10 cellular contexts compared by ENCODE assay signal in the genomic region with DNA sequence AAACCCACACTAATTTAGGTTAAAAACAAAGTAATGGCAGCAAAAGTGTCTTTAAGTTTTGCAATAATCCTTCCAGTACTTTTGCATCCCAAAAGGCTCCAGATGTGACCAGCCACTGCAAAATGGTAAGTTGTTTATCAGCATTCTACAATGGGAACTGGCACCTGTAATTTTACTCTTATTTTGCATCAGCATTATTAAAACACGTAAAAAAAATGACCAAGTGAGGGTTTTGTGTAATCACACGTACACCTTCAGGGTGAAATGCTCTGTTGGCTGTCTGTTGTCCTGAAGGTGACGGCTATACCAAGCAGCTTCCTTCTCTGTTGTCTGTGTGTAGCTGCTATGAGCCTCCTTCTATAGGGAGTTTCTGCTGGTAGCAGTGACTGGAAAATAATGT. TPM values are rescaled to one million over a fixed set of nuclear protein-coding genes. Genes with fewer than 3 reads are reported as not detected.
DNase-seq lines count a peak whose midpoint lies in the region; ATAC-seq, FAIRE-seq and TF ChIP-seq lines count a peak whose summit lies in the region.
"Had no signal": no experiment of that assay in that cellular context is flagged by ENCODE, and none has a peak within 500 bp of the region (broad histone marks: within the 10 kb centered on the region; RNA-seq: fewer than 3 reads in every experiment).

No MANE protein-coding gene starts in this region.

- ATAC-seq in thoracic aorta (ENCODE audit: insufficient number of reproducible peaks, low FRiP score, low read depth) = no peak
- no peak for ATAC-seq in effector memory CD8-positive, alpha-beta T cell (replicated peaks)

- H3K4me1 Mint-ChIP-seq in effector memory CD8-positive, alpha-beta T cell (ENCODE audit: low read depth in 2 of 2) = peaks cover 2 to 7% of the 10 kb centered on the region in 2 donors

- FAIRE-seq in GM12891 (lab: Jason Lieb, UNC) = no peak
- FAIRE-seq: islet of Langerhans had no signal

- DNase-seq in DMS 273 (lab: John Stamatoyannopoulos, UW; ENCODE audit: unreplicated experiment) (peak; percentile 59), DMS 273 treated with DMSO at 0.1 percent for 48 hours (lab: John Stamatoyannopoulos, UW) (no peak), astrocyte of the hippocampus (ENCODE audit: low read depth, low spot score) (peak; percentile 78), inferior parietal cortex (ENCODE audit: extremely low spot score) (peak; percentile 72), thoracic aorta (ENCODE audit: low spot score) (peak; percentile 35), GM12891 (ENCODE audit: insufficient read length, low spot score) (no peak), NCI-H446 treated with DMSO at 0.1 percent for 48 hours (lab: John Stamatoyannopoulos, UW) (no peak)
- DNase-seq in effector memory CD8-positive, alpha-beta T cell = no peak

- H3K9me3 ChIP-seq in thoracic aorta = no peaks in the 10 kb centered on the region

- no peaks in the 10 kb centered on the region for H3K36me3 ChIP-seq in thoracic aorta

- H3K9me3 Mint-ChIP-seq in effector memory CD8-positive, alpha-beta T cell = no peaks in the 10 kb centered on the region

- no peaks in the 10 kb centered on the region for H3K27me3 ChIP-seq in thoracic aorta (replicated peaks; ENCODE audit: insufficient read depth)

- H3K4me3 Mint-ChIP-seq in effector memory CD8-positive, alpha-beta T cell = no peak overlapping the region

- H3K36me3 Mint-ChIP-seq in effector memory CD8-positive, alpha-beta T cell (ENCODE audit: insufficient read depth) = peaks cover 3% of the 10 kb centered on the region

- peaks cover 11 to 43% of the 10 kb centered on the region in 2 donors for H3K4me1 ChIP-seq in thoracic aorta (ENCODE audit: control insufficient read depth in 1 of 2, low read depth in 2 of 2)

- no peak for TF ChIP-seq POLR2A in GM12891 (IDR thresholded peaks at IDR 0.05; ENCODE audit: low read depth, low read length)

- H3K27ac ChIP-seq in thoracic aorta = peak overlapping the region; percentile 2 to 32
- H3K27ac ChIP-seq: 22Rv1 had no signal

- no peak for TF ChIP-seq CTCF in thoracic aorta (IDR thresholded peaks at IDR 0.05)

- H3K27me3 Mint-ChIP-seq in effector memory CD8-positive, alpha-beta T cell = no peaks in the 10 kb centered on the region

- H3K4me3 ChIP-seq in thoracic aorta = peak overlapping the region; percentile 32

- no peak overlapping the region for H3K27ac Mint-ChIP-seq in effector memory CD8-positive, alpha-beta T cell

TF ChIP-seq in GM12891, 5 proteins besides CTCF, POLR2A, EP300 and RAD21:
- no peak for TF ChIP-seq TAF1 (IDR thresholded peaks at IDR 0.05; ENCODE audit: low read depth, low read length)
- TF ChIP-seq SPI1 (IDR thresholded peaks at IDR 0.05; ENCODE audit: low read depth, low read length) = no peak
- no peak for TF ChIP-seq PAX5 (IDR thresholded peaks at IDR 0.05; ENCODE audit: insufficient read depth, low read length, severe bottlenecking)
- TF ChIP-seq POLR2AphosphoS5 (IDR thresholded peaks at IDR 0.05; ENCODE audit: low read depth, low read length) = no peak

RNA-seq across cellular contexts. Expression of a gene that starts 36.9 kb away (rescaled TPM):
- total RNA-seq in thoracic aorta = 10 to 100 TPM; 23.7 to 75.0 TPM
- polyA plus RNA-seq in GM12891 (2012; ENCODE audit: low read depth, missing spikeins) = 48.3 TPM

Comparison
In these comparisons a context has a peak if more than half of its experiments do, and no peak if none do; other contexts are left out.
1. DNase-seq: peak in DMS 273 (single experiment), astrocyte of the hippocampus (single experiment), inferior parietal cortex (single experiment) and thoracic aorta (single experiment); none in DMS 273 treated with DMSO at 0.1 percent for 48 hours (single experiment), effector memory CD8-positive, alpha-beta T cell (0 of 3), GM12891 (single experiment) and NCI-H446 treated with DMSO at 0.1 percent for 48 hours (single experiment).